8 cellular contexts compared by ENCODE assay signal in the genomic region with DNA sequence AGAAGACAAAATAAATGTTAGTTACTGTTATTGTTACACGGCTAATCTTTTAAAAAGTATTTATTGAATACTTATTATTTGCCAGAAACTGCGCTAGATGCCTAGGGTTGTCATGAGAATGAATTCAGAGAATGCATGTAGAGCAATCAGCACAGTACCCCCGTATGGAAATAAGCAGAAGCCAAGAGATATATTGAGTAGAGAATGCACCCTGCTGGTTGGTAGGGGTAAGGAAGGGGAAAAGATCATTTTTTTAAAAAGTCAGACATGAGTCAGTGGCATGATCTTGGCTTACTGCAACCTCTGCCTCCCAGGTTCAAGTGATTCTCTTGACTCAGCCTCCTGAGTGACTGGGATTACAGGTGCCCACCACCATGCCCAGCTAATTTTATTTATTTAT. TPM values are rescaled to one million over a fixed set of nuclear protein-coding genes. Genes with fewer than 3 reads are reported as not detected.
DNase-seq lines count a peak whose midpoint lies in the region; ATAC-seq and TF ChIP-seq lines count a peak whose summit lies in the region.

No MANE protein-coding gene starts in this region.

- H3K27me3 Mint-ChIP-seq in progenitor cell of endocrine pancreas: no peaks in the 10 kb centered on the region

- no peak overlapping the region for H3K4me3 Mint-ChIP-seq in progenitor cell of endocrine pancreas (ENCODE audit: low read depth)

- no peaks in the 10 kb centered on the region for H3K36me3 Mint-ChIP-seq in progenitor cell of endocrine pancreas (ENCODE audit: insufficient read depth)

- H3K9me3 Mint-ChIP-seq in progenitor cell of endocrine pancreas (ENCODE audit: low read depth): peaks cover 8% of the 10 kb centered on the region

- peak; percentile 64 for TF ChIP-seq CTCF in AG10803 (conservative IDR thresholded peaks at IDR 0.05; ENCODE audit: low read length)
- peak; percentile 29; the same call in 1 of the 2 replicates for TF ChIP-seq CTCF in GM12875 (IDR thresholded peaks at IDR 0.05; ENCODE audit: borderline replicate concordance, insufficient read depth, low read depth, low read length)
- TF ChIP-seq CTCF in cardiac fibroblast (IDR thresholded peaks at IDR 0.05; ENCODE audit: low read depth, low read length): peak; percentile 40
- peak; percentile 49 for TF ChIP-seq CTCF in progenitor cell of endocrine pancreas (IDR thresholded peaks at IDR 0.05; ENCODE audit: unreplicated experiment)

- no peak overlapping the region for H3K27ac Mint-ChIP-seq in progenitor cell of endocrine pancreas

- H3K4me1 Mint-ChIP-seq in progenitor cell of endocrine pancreas (ENCODE audit: low read depth): peaks cover 3% of the 10 kb centered on the region

- H3K4me3 ChIP-seq in AG10803 (ENCODE audit: low read length) (no peak overlapping the region), GM12875 (ENCODE audit: low read depth, low read length) (no peak overlapping the region), cardiac fibroblast (replicated peaks in 1 of 2; ENCODE audit: low read depth in 2 of 2, low read length in 2 of 2) (no peak overlapping the region)

- ATAC-seq in HG02759 (IDR thresholded peaks at IDR 0.05; ENCODE audit: unreplicated experiment): peak; percentile 68

- peak; percentile 51 for DNase-seq in AG10803 (ENCODE audit: low read depth)
- peak; percentile 0 for DNase-seq in NCI-H2171 (lab: John Stamatoyannopoulos, UW)
- DNase-seq in cardiac fibroblast (ENCODE audit: low read depth in 2 of 2): peak; percentile 58 to 67
- no peak for DNase-seq in progenitor cell of endocrine pancreas (ENCODE audit: low spot score, unreplicated experiment)
- no peak for DNase-seq in UCSD-AML1 (lab: John Stamatoyannopoulos, UW; ENCODE audit: unreplicated experiment)
- no peak for DNase-seq in OCI-M2 (lab: John Stamatoyannopoulos, UW; ENCODE audit: unreplicated experiment)

RNA-seq across cellular contexts. Expression of a gene that starts 13.1 kb away (rescaled TPM):
- 0.29 and 0.44 TPM in 2 replicates for total RNA-seq in progenitor cell of endocrine pancreas

Comparison
In these comparisons a context has a peak if more than half of its experiments do, and no peak if none do; other contexts are left out.
1. DNase-seq: peak in AG10803 (single experiment), NCI-H2171 (single experiment) and cardiac fibroblast (2 of 2); none in progenitor cell of endocrine pancreas (single experiment), UCSD-AML1 (single experiment) and OCI-M2 (single experiment).
2. Peak in every context shown above with its lines, with median percentiles within 50 percentile points of each other: CTCF ChIP-seq.